ENCODE assay signal across 18 cellular contexts in the genomic region with DNA sequence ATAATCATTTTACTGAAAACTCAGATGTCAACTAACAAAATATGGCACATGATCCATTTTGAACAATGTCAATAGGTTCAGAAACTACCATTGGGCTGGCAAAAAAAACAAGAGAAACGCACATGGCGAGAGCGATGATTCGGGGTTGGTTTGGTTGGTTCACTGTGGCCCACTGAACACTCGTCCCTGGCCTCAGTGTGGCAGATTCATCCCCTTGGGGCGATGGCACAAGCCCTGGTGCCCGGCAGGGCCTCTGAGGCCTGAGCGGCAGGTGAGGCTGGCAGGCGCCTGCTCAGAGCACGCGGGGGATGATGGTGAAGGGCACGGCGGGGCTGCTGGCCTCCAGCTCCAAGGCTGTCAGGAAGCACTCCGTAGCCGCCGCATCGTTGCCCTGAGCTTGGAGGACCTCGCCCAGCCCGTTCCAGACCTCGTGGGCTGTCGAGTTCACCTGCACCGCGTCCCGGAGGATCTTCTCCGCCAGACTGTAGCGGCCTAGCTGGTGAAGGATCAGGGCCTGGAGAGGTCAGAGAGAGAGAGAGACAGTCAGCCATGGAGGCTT.
"Had no signal": no experiment of that assay in that cellular context is flagged by ENCODE, and none has a peak within 500 bp of the region (broad histone marks: within the 10 kb centered on the region; RNA-seq: fewer than 3 reads in every experiment).

No MANE protein-coding gene starts in this region.

- H3K27me3 Mint-ChIP-seq: naive thymus-derived CD4-positive, alpha-beta T cell; stimulated activated naive B cell treated with anti-CD40 and anti-IgM and Interleukin-4, amounts not matched to agents 10 μg/mL and 1 μg/mL and 100 μg/mL, for 72 hours; stimulated activated naive CD8-positive, alpha-beta T cell treated with anti-CD3 and anti-CD28 coated beads, Interleukin-15, amount 100 ng/mL, for 72 hours had no signal

- H3K36me3 Mint-ChIP-seq: naive thymus-derived CD4-positive, alpha-beta T cell; stimulated activated naive B cell treated with anti-CD40 and anti-IgM and Interleukin-4, amounts not matched to agents 10 μg/mL and 1 μg/mL and 100 μg/mL, for 72 hours had no signal

- H3K4me3 Mint-ChIP-seq: naive thymus-derived CD4-positive, alpha-beta T cell; stimulated activated naive B cell treated with anti-CD40 and anti-IgM and Interleukin-4, amounts not matched to agents 10 μg/mL and 1 μg/mL and 100 μg/mL, for 72 hours; stimulated activated naive CD8-positive, alpha-beta T cell treated with anti-CD3 and anti-CD28 coated beads, Interleukin-15, amount 100 ng/mL, for 72 hours had no signal

- H3K9me3 ChIP-seq: heart left ventricle, left lung, pancreas, prostate gland, right lobe of liver, testis, tibial nerve had no signal

- H3K4me3 ChIP-seq: coronary artery, dorsolateral prefrontal cortex, heart left ventricle, left lung, pancreas, prostate gland, right lobe of liver, testis, tibial nerve had no signal

- H3K4me1 ChIP-seq: pancreas, prostate gland, right lobe of liver, tibial nerve had no signal

- ATAC-seq: heart left ventricle; left lung; naive thymus-derived CD4-positive, alpha-beta T cell; pancreas; right lobe of liver; stimulated activated naive B cell treated with anti-CD40 and anti-IgM and Interleukin-4, amounts not matched to agents 10 μg/mL and 1 μg/mL and 100 μg/mL, for 72 hours; stimulated activated naive CD8-positive, alpha-beta T cell treated with anti-CD3 and anti-CD28 coated beads, Interleukin-15, amount 100 ng/mL, for 72 hours had no signal

- H3K4me1 Mint-ChIP-seq: naive thymus-derived CD4-positive, alpha-beta T cell; stimulated activated naive CD8-positive, alpha-beta T cell treated with anti-CD3 and anti-CD28 coated beads, Interleukin-15, amount 100 ng/mL, for 72 hours had no signal

- H3K27me3 ChIP-seq: dorsolateral prefrontal cortex, heart left ventricle, left lung, pancreas, right lobe of liver, testis, tibial nerve had no signal

- H3K9me3 Mint-ChIP-seq: naive thymus-derived CD4-positive, alpha-beta T cell; stimulated activated naive CD8-positive, alpha-beta T cell treated with anti-CD3 and anti-CD28 coated beads, Interleukin-15, amount 100 ng/mL, for 72 hours had no signal

- H3K27ac Mint-ChIP-seq: stimulated activated naive B cell treated with anti-CD40 and anti-IgM and Interleukin-4, amounts not matched to agents 10 μg/mL and 1 μg/mL and 100 μg/mL, for 72 hours; stimulated activated naive CD8-positive, alpha-beta T cell treated with anti-CD3 and anti-CD28 coated beads, Interleukin-15, amount 100 ng/mL, for 72 hours had no signal

- H3K27ac ChIP-seq: coronary artery, heart left ventricle, left lung, pancreas, prostate gland, right lobe of liver, testis, tibial nerve had no signal

- DNase-seq: caudate nucleus; effector CD8-positive, alpha-beta T cell; hypothalamus; left lung; naive thymus-derived CD4-positive, alpha-beta T cell; right lobe of liver; stimulated activated CD4-positive, alpha-beta T cell treated with anti-CD3 and anti-CD28 coated beads, Interleukin-15, amount 100 ng/mL, for 24 hours; stimulated activated CD4-positive, alpha-beta T cell treated with anti-CD3 and anti-CD28 coated beads, Interleukin-1b, Interleukin-23, amount 100 ng/mL, for 48 hours; stimulated activated CD4-positive, alpha-beta T cell treated with anti-CD3 and anti-CD28 coated beads, Interleukin-4, amount 100 ng/mL, for 4 hours; stimulated activated naive B cell treated with anti-CD40 and anti-IgM and Interleukin-4, amounts not matched to agents 10 μg/mL and 1 μg/mL and 100 μg/mL, for 72 hours; stimulated activated naive CD8-positive, alpha-beta T cell treated with anti-CD3 and anti-CD28 coated beads, Interleukin-15, amount 100 ng/mL, for 72 hours; testis had no signal
